Comparison of ENCODE assay signal across 8 cellular contexts in genomic region chr14:81710232-81710845, GRCh38.
DNase-seq lines count a peak whose midpoint lies in the region; ATAC-seq and FAIRE-seq lines count a peak whose summit lies in the region.

No MANE protein-coding gene starts in this region.

- POLR2A ChIA-PET in activated CD8-positive, alpha-beta T cell treated with anti-CD3 and anti-CD28 coated beads, Interleukin-2, amount 10 ng/mL, durations not matched to agents 7 days and 5 days (lab: Charles Lee), result no interaction called here
- POLR2A ChIA-PET in activated CD4-positive, alpha-beta memory T cell treated with anti-CD3 and anti-CD28 coated beads, Interleukin-2, amount 10 ng/mL, durations not matched to agents 7 days and 5 days (lab: Charles Lee), result no interaction called here

- no peaks in the 10 kb centered on the region for H3K9me3 Mint-ChIP-seq in activated CD8-positive, alpha-beta T cell treated with anti-CD3 and anti-CD28 coated beads, Interleukin-2, amount 10 ng/mL, durations not matched to agents 7 days and 5 days (ENCODE audit: insufficient read depth)
- no peaks in the 10 kb centered on the region for H3K9me3 Mint-ChIP-seq in activated CD4-positive, alpha-beta memory T cell treated with anti-CD3 and anti-CD28 coated beads, Interleukin-2, amount 10 ng/mL, durations not matched to agents 7 days and 5 days

- H3K4me1 Mint-ChIP-seq in activated CD8-positive, alpha-beta T cell treated with anti-CD3 and anti-CD28 coated beads, Interleukin-2, amount 10 ng/mL, durations not matched to agents 7 days and 5 days (ENCODE audit: low read depth), result no peaks in the 10 kb centered on the region
- no peaks in the 10 kb centered on the region for H3K4me1 Mint-ChIP-seq in activated CD4-positive, alpha-beta memory T cell treated with anti-CD3 and anti-CD28 coated beads, Interleukin-2, amount 10 ng/mL, durations not matched to agents 7 days and 5 days

- peak; percentile 49 for ATAC-seq in GM19328 (IDR thresholded peaks at IDR 0.05; ENCODE audit: unreplicated experiment)
- no peak for ATAC-seq in activated CD8-positive, alpha-beta T cell treated with anti-CD3 and anti-CD28 coated beads, Interleukin-2, amount 10 ng/mL, durations not matched to agents 7 days and 5 days
- no peak for ATAC-seq in HG03342 (IDR thresholded peaks at IDR 0.05; ENCODE audit: unreplicated experiment)

- DNase-seq in Caki2 (ENCODE audit: low read depth) (peak; percentile 5), NCI-H128 (lab: John Stamatoyannopoulos, UW; ENCODE audit: unreplicated experiment) (peak; percentile 22)
- peak; percentile 25 for DNase-seq in activated CD8-positive, alpha-beta T cell treated with anti-CD3 and anti-CD28 coated beads, Interleukin-2, amount 10 ng/mL, durations not matched to agents 7 days and 5 days
- DNase-seq in activated CD4-positive, alpha-beta memory T cell treated with anti-CD3 and anti-CD28 coated beads, Interleukin-2, amount 10 ng/mL, durations not matched to agents 7 days and 5 days, result no peak
- no peak for DNase-seq in stimulated activated CD4-positive, alpha-beta T cell treated with anti-CD3 and anti-CD28 coated beads, Interleukin-4, amount 100 ng/mL, for 1 hour

- in situ Hi-C loops in Caki2 (cut with HindIII; ENCODE audit: low pct_unique_long_range_greater_than_20kb, low sequenced_read_pairs), result no loop called here

- CTCF ChIA-PET in activated CD8-positive, alpha-beta T cell treated with anti-CD3 and anti-CD28 coated beads, Interleukin-2, amount 10 ng/mL, durations not matched to agents 7 days and 5 days (lab: Charles Lee), result interaction anchor here (1.2 kb wide), 1 partner anchor 32 kb away, joined by 3 read pairs; no protein-coding TSS in a partner anchor
- CTCF ChIA-PET in activated CD4-positive, alpha-beta memory T cell treated with anti-CD3 and anti-CD28 coated beads, Interleukin-2, amount 10 ng/mL, durations not matched to agents 7 days and 5 days (lab: Charles Lee), result interaction anchor here (1.3 to 1.6 kb wide), 2 partner anchors 32 to 281 kb away, joined by 4 to 5 read pairs; no protein-coding TSS in a partner anchor

- FAIRE-seq in islet of Langerhans (lab: Jason Lieb, UNC), result peak; percentile 38

- H3K27ac Mint-ChIP-seq in activated CD8-positive, alpha-beta T cell treated with anti-CD3 and anti-CD28 coated beads, Interleukin-2, amount 10 ng/mL, durations not matched to agents 7 days and 5 days, result no peak overlapping the region
- H3K27ac Mint-ChIP-seq in activated CD4-positive, alpha-beta memory T cell treated with anti-CD3 and anti-CD28 coated beads, Interleukin-2, amount 10 ng/mL, durations not matched to agents 7 days and 5 days, result no peak overlapping the region

- H3K4me3 Mint-ChIP-seq in activated CD8-positive, alpha-beta T cell treated with anti-CD3 and anti-CD28 coated beads, Interleukin-2, amount 10 ng/mL, durations not matched to agents 7 days and 5 days, result no peak overlapping the region
- no peak overlapping the region for H3K4me3 Mint-ChIP-seq in activated CD4-positive, alpha-beta memory T cell treated with anti-CD3 and anti-CD28 coated beads, Interleukin-2, amount 10 ng/mL, durations not matched to agents 7 days and 5 days

- no peaks in the 10 kb centered on the region for H3K36me3 Mint-ChIP-seq in activated CD8-positive, alpha-beta T cell treated with anti-CD3 and anti-CD28 coated beads, Interleukin-2, amount 10 ng/mL, durations not matched to agents 7 days and 5 days (ENCODE audit: low read depth)
- no peaks in the 10 kb centered on the region for H3K36me3 Mint-ChIP-seq in activated CD4-positive, alpha-beta memory T cell treated with anti-CD3 and anti-CD28 coated beads, Interleukin-2, amount 10 ng/mL, durations not matched to agents 7 days and 5 days (ENCODE audit: low read depth)

- H3K27me3 Mint-ChIP-seq in activated CD8-positive, alpha-beta T cell treated with anti-CD3 and anti-CD28 coated beads, Interleukin-2, amount 10 ng/mL, durations not matched to agents 7 days and 5 days (ENCODE audit: low read depth), result no peaks in the 10 kb centered on the region
- H3K27me3 Mint-ChIP-seq in activated CD4-positive, alpha-beta memory T cell treated with anti-CD3 and anti-CD28 coated beads, Interleukin-2, amount 10 ng/mL, durations not matched to agents 7 days and 5 days, result no peaks in the 10 kb centered on the region

Comparison
In these comparisons a context has a peak if more than half of its experiments do, and no peak if none do; other contexts are left out.
1. DNase-seq: peak in Caki2 (single experiment), NCI-H128 (single experiment) and activated CD8-positive, alpha-beta T cell treated with anti-CD3 and anti-CD28 coated beads, Interleukin-2, amount 10 ng/mL, durations not matched to agents 7 days and 5 days (single experiment); none in activated CD4-positive, alpha-beta memory T cell treated with anti-CD3 and anti-CD28 coated beads, Interleukin-2, amount 10 ng/mL, durations not matched to agents 7 days and 5 days (single experiment) and stimulated activated CD4-positive, alpha-beta T cell treated with anti-CD3 and anti-CD28 coated beads, Interleukin-4, amount 100 ng/mL, for 1 hour (single experiment).